In the genomic region with DNA sequence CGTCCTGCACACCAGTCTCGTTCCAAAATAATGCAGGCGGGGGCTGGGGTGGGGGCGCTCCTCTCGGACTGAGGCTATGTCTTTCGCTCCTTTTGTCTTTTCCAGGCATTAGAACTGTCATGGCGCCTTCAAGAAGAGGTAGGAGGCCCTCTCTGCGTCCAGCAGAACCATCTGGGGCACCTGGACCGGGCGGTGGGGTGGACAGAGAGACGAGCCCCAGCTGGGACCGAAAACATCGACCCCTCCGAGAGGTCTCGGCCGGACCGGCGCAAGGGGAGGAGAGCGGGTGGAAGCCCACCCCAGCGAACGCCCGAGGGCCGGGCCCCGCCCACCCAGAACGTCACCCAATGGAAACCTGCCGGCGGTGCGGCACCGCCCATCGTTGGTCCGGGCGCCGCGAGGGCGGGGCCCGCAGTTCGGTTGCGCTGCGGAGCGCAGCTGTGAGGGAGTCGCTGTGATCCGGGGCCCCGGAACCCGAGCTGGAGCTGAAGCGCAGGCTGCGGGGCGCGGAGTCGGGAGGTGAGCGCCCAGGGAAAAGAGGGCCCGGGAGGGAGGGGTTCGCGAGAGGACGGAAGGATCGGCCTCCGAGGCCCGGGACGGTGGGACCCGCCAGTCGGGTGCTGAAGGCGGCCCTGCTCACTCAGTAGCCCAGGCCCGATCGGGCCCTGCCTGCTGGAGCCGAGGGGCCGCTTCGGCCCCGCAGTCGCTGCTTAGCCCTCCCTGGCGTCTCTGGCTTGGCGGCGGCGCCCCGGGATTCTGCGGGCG, we compare ENCODE assay signal across 1 cellular context.
TF ChIP-seq lines count a peak whose summit lies in the region.

Gene NRBP1, plus strand, starts transcription at position 419 of the 765 bp plus-strand sequence. CDS start 4,643 bp downstream, outside the sequence.

TF ChIP-seq in HepG2, 621 proteins besides CTCF, POLR2A, EP300 and RAD21 (continued from another document and continues in another):
- TF ChIP-seq FLYWCH1 (CRISPR knock-in tag; IDR thresholded peaks at IDR 0.05) (peak; percentile 85; the same call in 1 of the 2 replicates), ZNF572 (CRISPR knock-in tag; IDR thresholded peaks at IDR 0.05) (0 out of 2 replicates have a peak, but pooled peaks have one; percentile 88), ELF4 (CRISPR knock-in tag; IDR thresholded peaks at IDR 0.05; ENCODE audit: borderline replicate concordance) (no peak), ZNF564 (CRISPR knock-in tag; IDR thresholded peaks at IDR 0.05) (peak; percentile 89), ZNF816 (CRISPR knock-in tag; IDR thresholded peaks at IDR 0.05; ENCODE audit: borderline replicate concordance) (peak; percentile 95), ZFP1 (CRISPR knock-in tag; IDR thresholded peaks at IDR 0.05) (0 out of 2 replicates have a peak, but pooled peaks have one; percentile 67), ZNF138 (CRISPR knock-in tag; IDR thresholded peaks at IDR 0.05; ENCODE audit: low read depth) (no peak), MLLT10 (CRISPR knock-in tag; IDR thresholded peaks at IDR 0.05) (no peak), ZBTB14 (CRISPR knock-in tag; IDR thresholded peaks at IDR 0.05) (0 out of 2 replicates have a peak, but pooled peaks have one; percentile 6), ATAD3A (CRISPR knock-in tag; IDR thresholded peaks at IDR 0.05) (no peak), FOXK2 (IDR thresholded peaks at IDR 0.05) (no peak), HMG20A (CRISPR knock-in tag; IDR thresholded peaks at IDR 0.05; ENCODE audit: borderline replicate concordance) (0 out of 2 replicates have a peak, but pooled peaks have one; percentile 23), ZNF720 (CRISPR knock-in tag; IDR thresholded peaks at IDR 0.05) (no peak), SIN3A (IDR thresholded peaks at IDR 0.05; ENCODE audit: borderline replicate concordance, low read depth, low read length) (peak; percentile 91; the same call in 1 of the 2 replicates), CEBPG (CRISPR knock-in tag; IDR thresholded peaks at IDR 0.05) (no peak; the same call in 1 of the 2 replicates), GFI1 (CRISPR knock-in tag; IDR thresholded peaks at IDR 0.05; ENCODE audit: borderline replicate concordance) (peak; percentile 67; the same call in 1 of the 2 replicates), NFE2L2 (IDR thresholded peaks at IDR 0.05; ENCODE audit: low read length) (no peak), RARA (CRISPR knock-in tag; IDR thresholded peaks at IDR 0.05) (0 out of 2 replicates have a peak, but pooled peaks have one; percentile 31), MXI1 (IDR thresholded peaks at IDR 0.05; ENCODE audit: borderline replicate concordance, low read depth, low read length) (peak; percentile 69; the same call in 1 of the 3 replicates), ZNF30 (CRISPR knock-in tag; IDR thresholded peaks at IDR 0.05) (no peak), XRCC5 (optimal IDR thresholded peaks at IDR 0.05; ENCODE audit: low read length) (peak; percentile 98), ZNF331 (CRISPR knock-in tag; IDR thresholded peaks at IDR 0.05) (no peak; the same call in 1 of the 2 replicates), RBFOX2 (IDR thresholded peaks at IDR 0.05; ENCODE audit: low read depth, low read length) (peak; percentile 99), ZNF496 (CRISPR knock-in tag; IDR thresholded peaks at IDR 0.05; ENCODE audit: insufficient replicate concordance) (no peak), ZNF143 (CRISPR knock-in tag; IDR thresholded peaks at IDR 0.05) (no peak), HMG20B (CRISPR knock-in tag; conservative IDR thresholded peaks at IDR 0.05) (no peak), TCF7 (IDR thresholded peaks at IDR 0.05; ENCODE audit: low read depth) (no peak), ZBTB21 (CRISPR knock-in tag; IDR thresholded peaks at IDR 0.05) (no peak), GPBP1L1 (CRISPR knock-in tag; IDR thresholded peaks at IDR 0.05) (no peak), RARG (CRISPR knock-in tag; IDR thresholded peaks at IDR 0.05; ENCODE audit: low read depth) (peak; percentile 57; the same call in 1 of the 2 replicates)
- TF ChIP-seq, protein P1, sequence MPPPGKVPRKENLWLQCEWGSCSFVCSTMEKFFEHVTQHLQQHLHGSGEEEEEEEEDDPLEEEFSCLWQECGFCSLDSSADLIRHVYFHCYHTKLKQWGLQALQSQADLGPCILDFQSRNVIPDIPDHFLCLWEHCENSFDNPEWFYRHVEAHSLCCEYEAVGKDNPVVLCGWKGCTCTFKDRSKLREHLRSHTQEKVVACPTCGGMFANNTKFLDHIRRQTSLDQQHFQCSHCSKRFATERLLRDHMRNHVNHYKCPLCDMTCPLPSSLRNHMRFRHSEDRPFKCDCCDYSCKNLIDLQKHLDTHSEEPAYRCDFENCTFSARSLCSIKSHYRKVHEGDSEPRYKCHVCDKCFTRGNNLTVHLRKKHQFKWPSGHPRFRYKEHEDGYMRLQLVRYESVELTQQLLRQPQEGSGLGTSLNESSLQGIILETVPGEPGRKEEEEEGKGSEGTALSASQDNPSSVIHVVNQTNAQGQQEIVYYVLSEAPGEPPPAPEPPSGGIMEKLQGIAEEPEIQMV (CRISPR knock-in tag; IDR thresholded peaks at IDR 0.05; ENCODE audit: low read depth): no peak
- TF ChIP-seq, protein P2, sequence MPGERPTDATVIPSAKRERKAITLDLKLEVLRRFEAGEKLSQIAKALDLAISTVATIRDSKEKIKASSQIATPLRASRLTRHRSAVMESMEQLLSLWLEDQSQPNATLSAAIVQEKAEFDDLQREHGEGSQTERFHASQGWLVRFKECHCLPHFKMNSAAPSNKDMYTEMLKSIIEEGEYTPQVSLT (CRISPR knock-in tag; IDR thresholded peaks at IDR 0.05; ENCODE audit: borderline replicate concordance, low read depth): no peak; the same call in 1 of the 2 replicates
- TF ChIP-seq, protein P3, sequence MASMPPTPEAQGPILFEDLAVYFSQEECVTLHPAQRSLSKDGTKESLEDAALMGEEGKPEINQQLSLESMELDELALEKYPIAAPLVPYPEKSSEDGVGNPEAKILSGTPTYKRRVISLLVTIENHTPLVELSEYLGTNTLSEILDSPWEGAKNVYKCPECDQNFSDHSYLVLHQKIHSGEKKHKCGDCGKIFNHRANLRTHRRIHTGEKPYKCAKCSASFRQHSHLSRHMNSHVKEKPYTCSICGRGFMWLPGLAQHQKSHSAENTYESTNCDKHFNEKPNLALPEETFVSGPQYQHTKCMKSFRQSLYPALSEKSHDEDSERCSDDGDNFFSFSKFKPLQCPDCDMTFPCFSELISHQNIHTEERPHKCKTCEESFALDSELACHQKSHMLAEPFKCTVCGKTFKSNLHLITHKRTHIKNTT (CRISPR knock-in tag; IDR thresholded peaks at IDR 0.05): no peak
- TF ChIP-seq, protein P4, sequence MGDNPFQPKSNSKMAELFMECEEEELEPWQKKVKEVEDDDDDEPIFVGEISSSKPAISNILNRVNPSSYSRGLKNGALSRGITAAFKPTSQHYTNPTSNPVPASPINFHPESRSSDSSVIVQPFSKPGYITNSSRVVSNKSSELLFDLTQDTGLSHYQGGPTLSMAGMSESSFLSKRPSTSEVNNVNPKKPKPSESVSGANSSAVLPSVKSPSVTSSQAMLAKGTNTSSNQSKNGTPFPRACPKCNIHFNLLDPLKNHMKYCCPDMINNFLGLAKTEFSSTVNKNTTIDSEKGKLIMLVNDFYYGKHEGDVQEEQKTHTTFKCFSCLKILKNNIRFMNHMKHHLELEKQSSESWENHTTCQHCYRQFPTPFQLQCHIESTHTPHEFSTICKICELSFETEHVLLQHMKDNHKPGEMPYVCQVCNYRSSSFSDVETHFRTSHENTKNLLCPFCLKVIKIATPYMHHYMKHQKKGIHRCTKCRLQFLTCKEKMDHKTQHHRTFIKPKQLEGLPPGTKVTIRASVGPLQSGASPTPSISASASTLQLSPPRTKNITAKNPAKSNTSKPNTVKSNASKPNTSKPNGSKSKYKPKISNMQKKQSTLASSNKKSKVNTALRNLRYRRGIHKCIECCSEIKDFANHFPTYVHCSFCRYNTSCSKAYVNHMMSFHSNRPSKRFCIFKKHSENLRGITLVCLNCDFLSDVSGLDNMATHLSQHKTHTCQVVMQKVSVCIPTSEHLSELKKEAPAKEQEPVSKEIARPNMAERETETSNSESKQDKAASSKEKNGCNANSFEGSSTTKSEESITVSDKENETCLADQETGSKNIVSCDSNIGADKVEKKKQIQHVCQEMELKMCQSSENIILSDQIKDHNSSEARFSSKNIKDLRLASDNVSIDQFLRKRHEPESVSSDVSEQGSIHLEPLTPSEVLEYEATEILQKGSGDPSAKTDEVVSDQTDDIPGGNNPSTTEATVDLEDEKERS (CRISPR knock-in tag; IDR thresholded peaks at IDR 0.05): no peak
- TF ChIP-seq, protein P5, sequence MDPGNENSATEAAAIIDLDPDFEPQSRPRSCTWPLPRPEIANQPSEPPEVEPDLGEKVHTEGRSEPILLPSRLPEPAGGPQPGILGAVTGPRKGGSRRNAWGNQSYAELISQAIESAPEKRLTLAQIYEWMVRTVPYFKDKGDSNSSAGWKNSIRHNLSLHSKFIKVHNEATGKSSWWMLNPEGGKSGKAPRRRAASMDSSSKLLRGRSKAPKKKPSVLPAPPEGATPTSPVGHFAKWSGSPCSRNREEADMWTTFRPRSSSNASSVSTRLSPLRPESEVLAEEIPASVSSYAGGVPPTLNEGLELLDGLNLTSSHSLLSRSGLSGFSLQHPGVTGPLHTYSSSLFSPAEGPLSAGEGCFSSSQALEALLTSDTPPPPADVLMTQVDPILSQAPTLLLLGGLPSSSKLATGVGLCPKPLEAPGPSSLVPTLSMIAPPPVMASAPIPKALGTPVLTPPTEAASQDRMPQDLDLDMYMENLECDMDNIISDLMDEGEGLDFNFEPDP (CRISPR knock-in tag; conservative IDR thresholded peaks at IDR 0.05): no peak
- TF ChIP-seq, protein P6, sequence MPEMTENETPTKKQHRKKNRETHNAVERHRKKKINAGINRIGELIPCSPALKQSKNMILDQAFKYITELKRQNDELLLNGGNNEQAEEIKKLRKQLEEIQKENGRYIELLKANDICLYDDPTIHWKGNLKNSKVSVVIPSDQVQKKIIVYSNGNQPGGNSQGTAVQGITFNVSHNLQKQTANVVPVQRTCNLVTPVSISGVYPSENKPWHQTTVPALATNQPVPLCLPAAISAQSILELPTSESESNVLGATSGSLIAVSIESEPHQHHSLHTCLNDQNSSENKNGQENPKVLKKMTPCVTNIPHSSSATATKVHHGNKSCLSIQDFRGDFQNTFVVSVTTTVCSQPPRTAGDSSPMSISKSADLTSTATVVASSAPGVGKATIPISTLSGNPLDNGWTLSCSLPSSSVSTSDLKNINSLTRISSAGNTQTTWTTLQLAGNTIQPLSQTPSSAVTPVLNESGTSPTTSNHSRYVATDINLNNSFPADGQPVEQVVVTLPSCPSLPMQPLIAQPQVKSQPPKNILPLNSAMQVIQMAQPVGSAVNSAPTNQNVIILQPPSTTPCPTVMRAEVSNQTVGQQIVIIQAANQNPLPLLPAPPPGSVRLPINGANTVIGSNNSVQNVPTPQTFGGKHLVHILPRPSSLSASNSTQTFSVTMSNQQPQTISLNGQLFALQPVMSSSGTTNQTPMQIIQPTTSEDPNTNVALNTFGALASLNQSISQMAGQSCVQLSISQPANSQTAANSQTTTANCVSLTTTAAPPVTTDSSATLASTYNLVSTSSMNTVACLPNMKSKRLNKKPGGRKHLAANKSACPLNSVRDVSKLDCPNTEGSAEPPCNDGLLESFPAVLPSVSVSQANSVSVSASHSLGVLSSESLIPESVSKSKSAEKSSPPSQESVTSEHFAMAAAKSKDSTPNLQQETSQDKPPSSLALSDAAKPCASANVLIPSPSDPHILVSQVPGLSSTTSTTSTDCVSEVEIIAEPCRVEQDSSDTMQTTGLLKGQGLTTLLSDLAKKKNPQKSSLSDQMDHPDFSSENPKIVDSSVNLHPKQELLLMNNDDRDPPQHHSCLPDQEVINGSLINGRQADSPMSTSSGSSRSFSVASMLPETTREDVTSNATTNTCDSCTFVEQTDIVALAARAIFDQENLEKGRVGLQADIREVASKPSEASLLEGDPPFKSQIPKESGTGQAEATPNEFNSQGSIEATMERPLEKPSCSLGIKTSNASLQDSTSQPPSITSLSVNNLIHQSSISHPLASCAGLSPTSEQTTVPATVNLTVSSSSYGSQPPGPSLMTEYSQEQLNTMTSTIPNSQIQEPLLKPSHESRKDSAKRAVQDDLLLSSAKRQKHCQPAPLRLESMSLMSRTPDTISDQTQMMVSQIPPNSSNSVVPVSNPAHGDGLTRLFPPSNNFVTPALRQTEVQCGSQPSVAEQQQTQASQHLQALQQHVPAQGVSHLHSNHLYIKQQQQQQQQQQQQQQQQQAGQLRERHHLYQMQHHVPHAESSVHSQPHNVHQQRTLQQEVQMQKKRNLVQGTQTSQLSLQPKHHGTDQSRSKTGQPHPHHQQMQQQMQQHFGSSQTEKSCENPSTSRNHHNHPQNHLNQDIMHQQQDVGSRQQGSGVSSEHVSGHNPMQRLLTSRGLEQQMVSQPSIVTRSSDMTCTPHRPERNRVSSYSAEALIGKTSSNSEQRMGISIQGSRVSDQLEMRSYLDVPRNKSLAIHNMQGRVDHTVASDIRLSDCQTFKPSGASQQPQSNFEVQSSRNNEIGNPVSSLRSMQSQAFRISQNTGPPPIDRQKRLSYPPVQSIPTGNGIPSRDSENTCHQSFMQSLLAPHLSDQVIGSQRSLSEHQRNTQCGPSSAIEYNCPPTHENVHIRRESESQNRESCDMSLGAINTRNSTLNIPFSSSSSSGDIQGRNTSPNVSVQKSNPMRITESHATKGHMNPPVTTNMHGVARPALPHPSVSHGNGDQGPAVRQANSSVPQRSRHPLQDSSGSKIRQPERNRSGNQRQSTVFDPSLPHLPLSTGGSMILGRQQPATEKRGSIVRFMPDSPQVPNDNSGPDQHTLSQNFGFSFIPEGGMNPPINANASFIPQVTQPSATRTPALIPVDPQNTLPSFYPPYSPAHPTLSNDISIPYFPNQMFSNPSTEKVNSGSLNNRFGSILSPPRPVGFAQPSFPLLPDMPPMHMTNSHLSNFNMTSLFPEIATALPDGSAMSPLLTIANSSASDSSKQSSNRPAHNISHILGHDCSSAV (CRISPR knock-in tag; IDR thresholded peaks at IDR 0.05; ENCODE audit: borderline replicate concordance): peak; percentile 30; the same call in 1 of the 2 replicates
